Comparison of ENCODE assay signal across 23 cellular contexts in genomic region chr13:113469582-113469981, GRCh38. TPM values are rescaled to one million over a fixed set of nuclear protein-coding genes. Genes with fewer than 3 reads are reported as not detected.
DNase-seq lines count a peak whose midpoint lies in the region; TF ChIP-seq lines count a peak whose summit lies in the region.
"Had no signal": no experiment of that assay in that cellular context is flagged by ENCODE, and none has a peak within 500 bp of the region (broad histone marks: within the 10 kb centered on the region; RNA-seq: fewer than 3 reads in every experiment).

No MANE protein-coding gene starts in this region.

- no peak overlapping the region for H3K4me2 ChIP-seq in neuronal stem cell (ENCODE audit: insufficient read depth, low read length, poor library complexity, severe bottlenecking)
- H3K4me2 ChIP-seq: PC-9 had no signal

- H3K27ac Mint-ChIP-seq in glutamatergic neuron (ENCODE audit: unreplicated experiment): peak overlapping the region; percentile 90
- H3K27ac Mint-ChIP-seq: CD8-positive, alpha-beta T cell; IgD-negative memory B cell had no signal

- H3K9me3 ChIP-seq in HUES48 (ENCODE audit: control insufficient read depth, insufficient read depth, low read length): no peaks in the 10 kb centered on the region
- no peaks in the 10 kb centered on the region for H3K9me3 ChIP-seq in neuronal stem cell (replicated peaks in 1 of 2; ENCODE audit: control insufficient read depth in 2 of 2, insufficient read depth in 1 of 2, low read depth in 1 of 2, low read length in 2 of 2)
- H3K9me3 ChIP-seq: SJCRH30 had no signal

- no peak overlapping the region for H3K4ac ChIP-seq in neuronal stem cell (ENCODE audit: low read length)

- H3K4me3 Mint-ChIP-seq in glutamatergic neuron (ENCODE audit: unreplicated experiment): no peak overlapping the region
- H3K4me3 Mint-ChIP-seq: CD8-positive, alpha-beta T cell; IgD-negative memory B cell had no signal

- H3K4me1 ChIP-seq in HUES48 (ENCODE audit: control insufficient read depth, insufficient read depth, low read length): peaks cover 10% of the 10 kb centered on the region; the same call in 1 of the 2 replicates
- peaks cover 10 to 11% of the 10 kb centered on the region in 2 donors for H3K4me1 ChIP-seq in neuronal stem cell (ENCODE audit: control insufficient read depth in 2 of 2, insufficient read depth in 1 of 2, low read depth in 1 of 2, low read length in 2 of 2)
- H3K4me1 ChIP-seq: SJCRH30 had no signal

- no peak overlapping the region for H3K14ac ChIP-seq in neuronal stem cell (ENCODE audit: low read length)

- no peak overlapping the region for H3K9ac ChIP-seq in HUES48 (ENCODE audit: low read depth, low read length)
- H3K9ac ChIP-seq in neuronal stem cell (ENCODE audit: low read depth, low read length, poor library complexity): no peak overlapping the region

- no peaks in the 10 kb centered on the region for H3K9me3 Mint-ChIP-seq in glutamatergic neuron (ENCODE audit: unreplicated experiment)
- H3K9me3 Mint-ChIP-seq: CD8-positive, alpha-beta T cell had no signal

- H2BK120ac ChIP-seq in neuronal stem cell (ENCODE audit: low read depth, low read length): no peak overlapping the region

- H3K4me1 Mint-ChIP-seq in glutamatergic neuron (ENCODE audit: low read depth, unreplicated experiment): peaks cover 15% of the 10 kb centered on the region
- H3K4me1 Mint-ChIP-seq: IgD-negative memory B cell had no signal

- peaks cover 11% of the 10 kb centered on the region for H3K36me3 Mint-ChIP-seq in glutamatergic neuron (ENCODE audit: unreplicated experiment)

- H2BK5ac ChIP-seq in neuronal stem cell (ENCODE audit: low read length): peak overlapping the region; percentile 79

- H3K4me3 ChIP-seq in HUES48 (ENCODE audit: low read depth, low read length): no peak overlapping the region
- no peak overlapping the region for H3K4me3 ChIP-seq in neuronal stem cell (ENCODE audit: low read length in 2 of 2)
- H3K4me3 ChIP-seq: PC-9, SJCRH30 had no signal

- H3K23ac ChIP-seq in neuronal stem cell (ENCODE audit: low read depth, low read length, poor library complexity): no peak overlapping the region

- no peak for TF ChIP-seq CTCF in C4-2B (conservative IDR thresholded peaks at IDR 0.05)
- TF ChIP-seq CTCF in glutamatergic neuron (IDR thresholded peaks at IDR 0.05; ENCODE audit: partially characterized antibody, unreplicated experiment): no peak

- no peak overlapping the region for H4K91ac ChIP-seq in neuronal stem cell (ENCODE audit: low read depth, low read length, poor library complexity)

- peak overlapping the region; percentile 20 for H2BK15ac ChIP-seq in neuronal stem cell (ENCODE audit: low read length)

- H3K27ac ChIP-seq in C4-2B (peak overlapping the region; percentile 5), HUES48 (ENCODE audit: low read depth, low read length) (peak overlapping the region; percentile 84), neuronal stem cell (replicated peaks; ENCODE audit: low read length) (peak overlapping the region; percentile 91)
- H3K27ac ChIP-seq: PC-9, SJCRH30 had no signal

- no peaks in the 10 kb centered on the region for H3K79me1 ChIP-seq in neuronal stem cell (ENCODE audit: low read depth, low read length)

- peak overlapping the region; percentile 67 for H3K18ac ChIP-seq in neuronal stem cell (ENCODE audit: low read length)

- no peak overlapping the region for H2BK12ac ChIP-seq in neuronal stem cell (ENCODE audit: low read length)

- no peak overlapping the region for H4K8ac ChIP-seq in neuronal stem cell (ENCODE audit: low read depth, low read length)

- H2AK5ac ChIP-seq in neuronal stem cell (ENCODE audit: low read depth, low read length): peak overlapping the region; percentile 92

- WGBS in neuronal stem cell (ENCODE audit: extremely low coverage in 2 of 2, insufficient read length in 2 of 2, insufficient replicate concordance in 1 of 2), 2 donors: no CpG with 5 or more reads among the region's 7 CpGs

- H2AFZ ChIP-seq in neuronal stem cell (ENCODE audit: low read length): no peak overlapping the region
- H2AFZ ChIP-seq: PC-9 had no signal

- H3K27me3 ChIP-seq in HUES48 (ENCODE audit: control insufficient read depth, insufficient read depth, low read length) (no peaks in the 10 kb centered on the region), neuronal stem cell (ENCODE audit: control insufficient read depth in 3 of 3, insufficient read depth in 3 of 3, low read depth in 1 of 3, low read length in 3 of 3) (no peaks in the 10 kb centered on the region)
- H3K27me3 ChIP-seq: SJCRH30 had no signal

- peaks cover 4% of the 10 kb centered on the region for H3K27me3 Mint-ChIP-seq in glutamatergic neuron (ENCODE audit: unreplicated experiment)
- H3K27me3 Mint-ChIP-seq: IgD-negative memory B cell had no signal

- H3K36me3 ChIP-seq in HUES48 (ENCODE audit: control insufficient read depth, insufficient read depth, low read length) (peaks cover 52% of the 10 kb centered on the region), neuronal stem cell (replicated peaks in 1 of 2; ENCODE audit: control insufficient read depth in 2 of 2, insufficient read depth in 2 of 2, low read length in 2 of 2) (peaks cover 8 to 74% of the 10 kb centered on the region in 2 donors)

- DNase-seq in glutamatergic neuron: no peak
- DNase-seq in neuronal stem cell (ENCODE audit: low spot score): no peak
- DNase-seq in AG08396 (ENCODE audit: low spot score): no peak
- no peak for DNase-seq in cerebellum (ENCODE audit: low spot score)
- no peak for DNase-seq in dermis blood vessel endothelial cell
- DNase-seq in EL: no peak
- DNase-seq: AML-193; C1 segment of cervical spinal cord; CD8-positive, alpha-beta T cell; DMS 273 treated with DMSO at 0.1 percent for 48 hours; DMS79; GF-D8; NCI-H1048; NCI-H1694; NCI-H2081 treated with DMSO at 0.1 percent for 48 hours; NCI-H524 treated with DMSO at 0.1 percent for 48 hours; NCI-H82; PC-9; SJCRH30 had no signal

RNA-seq across cellular contexts. Expression of gene ADPRHL1, which starts 16.3 kb away (rescaled TPM):
- 20.7 TPM for total RNA-seq in glutamatergic neuron (ENCODE audit: unreplicated experiment)
- polyA plus RNA-seq in neuronal stem cell (2013, experiment 1 of 2): 0.47 TPM
- 0.40 TPM for polyA plus RNA-seq in neuronal stem cell (2013, experiment 2 of 2)
- 5.0 TPM for total RNA-seq in cerebellum
- total RNA-seq in dermis blood vessel endothelial cell: 1.0 and 1.7 TPM in 2 replicates
- total RNA-seq: RPMI7951 had no signal

RNA-seq across cellular contexts. Expression of gene DCUN1D2, which starts 20.9 kb away (rescaled TPM):
- total RNA-seq in glutamatergic neuron (ENCODE audit: unreplicated experiment) (97.7 TPM), cerebellum (44.5 TPM), dermis blood vessel endothelial cell (10.0 and 10.2 TPM in 2 replicates)
- polyA plus RNA-seq in neuronal stem cell (2013, experiment 1 of 2): 21.3 TPM
- polyA plus RNA-seq in neuronal stem cell (2013, experiment 2 of 2): 22.2 TPM

Comparison
In these comparisons a context has a peak if more than half of its experiments do, and no peak if none do; other contexts are left out.
1. H3K27ac ChIP-seq: peak in every context shown above with its lines; median percentile 91 in neuronal stem cell; 84 in HUES48; 5 in C4-2B.